8 cellular contexts compared by ENCODE assay signal in the genomic region with DNA sequence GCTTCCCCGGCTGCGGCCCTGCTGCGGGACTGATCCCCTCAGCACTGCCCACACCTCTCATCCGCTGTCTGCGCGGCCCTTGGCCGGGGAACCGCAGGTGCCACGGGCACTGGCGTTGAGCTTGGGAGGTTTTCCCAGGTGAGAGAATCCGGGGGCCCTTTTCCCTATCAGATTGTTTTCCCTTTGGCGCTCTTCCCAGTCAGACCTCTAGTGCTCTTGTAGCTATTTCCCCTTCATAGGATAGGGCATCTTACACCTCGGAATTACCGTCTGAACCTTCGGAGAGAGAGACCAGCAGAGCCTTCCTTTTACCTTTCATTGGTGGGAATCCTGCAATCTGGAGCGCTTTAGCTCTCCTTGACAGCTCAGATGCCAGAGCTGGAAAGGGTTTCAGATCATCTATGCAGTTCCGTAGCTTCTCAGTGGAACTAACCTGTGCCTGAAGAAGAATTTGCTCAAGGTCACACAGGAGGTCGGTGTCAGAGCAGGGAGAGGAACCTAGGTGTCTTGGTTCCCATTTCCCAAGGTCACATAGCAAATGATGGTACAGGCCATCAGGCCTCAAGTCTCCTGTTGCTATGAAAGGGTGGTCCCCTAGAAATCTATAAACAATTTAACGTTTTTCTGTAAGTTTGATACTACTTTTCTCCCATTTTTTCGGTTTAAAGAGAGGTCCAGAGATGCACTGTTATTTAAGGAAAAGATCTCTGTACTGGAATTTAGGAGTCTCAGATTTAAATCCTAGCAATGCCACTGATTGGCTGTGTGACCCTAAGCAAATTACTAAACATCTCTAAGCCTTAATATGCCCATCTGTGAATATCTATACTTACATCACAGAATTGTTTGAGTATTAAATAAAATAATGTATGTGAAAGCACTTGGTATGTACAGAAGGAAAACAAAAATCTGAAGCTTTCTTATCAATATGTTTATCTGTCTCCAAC. TPM values are rescaled to one million over a fixed set of nuclear protein-coding genes. Genes with fewer than 3 reads are reported as not detected.
DNase-seq lines count a peak whose midpoint lies in the region; ATAC-seq and TF ChIP-seq lines count a peak whose summit lies in the region.

No MANE protein-coding gene starts in this region.

- H3K27me3 ChIP-seq in SJSA1 (replicated peaks) (no peaks in the 10 kb centered on the region), fibroblast of lung (ENCODE audit: control insufficient read depth, insufficient read depth, low read length) (no peaks in the 10 kb centered on the region), neuronal stem cell (ENCODE audit: control insufficient read depth in 3 of 3, insufficient read depth in 3 of 3, low read depth in 1 of 3, low read length in 3 of 3) (peaks cover 0 to 10% (median 0%) of the 10 kb centered on the region in 3 experiments)

- intact Hi-C loops in posterior vena cava (cut with DNase I) = no loop called here

- no peak overlapping the region for H4K91ac ChIP-seq in neuronal stem cell (ENCODE audit: low read depth, low read length, poor library complexity)

- no peaks in the 10 kb centered on the region for H4K20me1 ChIP-seq in fibroblast of lung (ENCODE audit: control insufficient read depth, extremely low read depth, insufficient read depth, low read length)

- peak overlapping the region; percentile 78 for H3K9ac ChIP-seq in fibroblast of lung (ENCODE audit: insufficient read depth, low read length)
- H3K9ac ChIP-seq in neuronal stem cell (ENCODE audit: low read depth, low read length, poor library complexity) = peak overlapping the region; percentile 99

- no peaks in the 10 kb centered on the region for H3K79me1 ChIP-seq in neuronal stem cell (ENCODE audit: low read depth, low read length)

- no peak for TF ChIP-seq CTCF in GM12864 (IDR thresholded peaks at IDR 0.05; ENCODE audit: low read depth, low read length, missing control alignments)
- TF ChIP-seq CTCF in fibroblast of lung (conservative IDR thresholded peaks at IDR 0.05 in 1 of 2, IDR thresholded peaks at IDR 0.05 in 1 of 2; ENCODE audit: low read depth in 1 of 2, low read length in 2 of 2) = no peak

- peak overlapping the region; percentile 97 for H3K14ac ChIP-seq in neuronal stem cell (ENCODE audit: low read length)

- H2BK5ac ChIP-seq in neuronal stem cell (ENCODE audit: low read length) = no peak overlapping the region

- WGBS in neuronal stem cell (ENCODE audit: extremely low coverage in 2 of 2, insufficient read length in 2 of 2, insufficient replicate concordance in 1 of 2), 2 donors = no CpG with 5 or more reads among the region's 20 CpGs

- H4K8ac ChIP-seq in neuronal stem cell (ENCODE audit: low read depth, low read length) = no peak overlapping the region

- no peaks in the 10 kb centered on the region for H3K9me3 ChIP-seq in SJSA1 (replicated peaks)
- H3K9me3 ChIP-seq in fibroblast of lung (ENCODE audit: control insufficient read depth, insufficient read depth, low read depth, low read length) = no peaks in the 10 kb centered on the region
- H3K9me3 ChIP-seq in neuronal stem cell (replicated peaks in 1 of 2; ENCODE audit: control insufficient read depth in 2 of 2, insufficient read depth in 1 of 2, low read depth in 1 of 2, low read length in 2 of 2) = no peaks in the 10 kb centered on the region

- H3K4ac ChIP-seq in neuronal stem cell (ENCODE audit: low read length) = no peak overlapping the region

- peak overlapping the region; percentile 96 for H3K4me2 ChIP-seq in fibroblast of lung (ENCODE audit: extremely low read depth, insufficient read depth, low read length)
- peak overlapping the region; percentile 66 for H3K4me2 ChIP-seq in neuronal stem cell (ENCODE audit: insufficient read depth, low read length, poor library complexity, severe bottlenecking)

- H3K18ac ChIP-seq in neuronal stem cell (ENCODE audit: low read length) = peak overlapping the region; percentile 3

- no peak for DNase-seq in GM12864 (ENCODE audit: low read depth)
- DNase-seq in SJSA1 (ENCODE audit: low read depth in 1 of 2, low spot score in 2 of 2) = no peak
- DNase-seq in fibroblast of lung (ENCODE audit: low read depth in 2 of 2) = peak in 1 of 2 donors; percentile 11
- DNase-seq in neuronal stem cell (ENCODE audit: low spot score) = no peak
- no peak for DNase-seq in posterior vena cava (ENCODE audit: low spot score)
- DNase-seq in ureter (ENCODE audit: low spot score) = no peak

- ATAC-seq in HG03159 (IDR thresholded peaks at IDR 0.05; ENCODE audit: unreplicated experiment) = peak; percentile 33
- no peak for ATAC-seq in HG02763 (IDR thresholded peaks at IDR 0.05; ENCODE audit: unreplicated experiment)

- H3K36me3 ChIP-seq in SJSA1 = peaks cover 6% of the 10 kb centered on the region
- no peaks in the 10 kb centered on the region for H3K36me3 ChIP-seq in fibroblast of lung (ENCODE audit: control insufficient read depth, insufficient read depth, low read length)
- no peaks in the 10 kb centered on the region for H3K36me3 ChIP-seq in neuronal stem cell (replicated peaks in 1 of 2; ENCODE audit: control insufficient read depth in 2 of 2, insufficient read depth in 2 of 2, low read length in 2 of 2)

- peaks cover 15% of the 10 kb centered on the region for H3K79me2 ChIP-seq in fibroblast of lung (ENCODE audit: control insufficient read depth, insufficient read depth, low read length)

- H3K23ac ChIP-seq in neuronal stem cell (ENCODE audit: low read depth, low read length, poor library complexity) = peak overlapping the region; percentile 76

- H2AK5ac ChIP-seq in neuronal stem cell (ENCODE audit: low read depth, low read length) = no peak overlapping the region

- H2AFZ ChIP-seq in fibroblast of lung (ENCODE audit: low read length) (peak overlapping the region; percentile 61), neuronal stem cell (ENCODE audit: low read length) (peak overlapping the region; percentile 99)

- H3K4me1 ChIP-seq in SJSA1 (replicated peaks) (peaks cover 12% of the 10 kb centered on the region), fibroblast of lung (ENCODE audit: control insufficient read depth, extremely low read depth, insufficient read depth, low read length) (no peaks in the 10 kb centered on the region), neuronal stem cell (ENCODE audit: control insufficient read depth in 2 of 2, insufficient read depth in 1 of 2, low read depth in 1 of 2, low read length in 2 of 2) (peaks cover 3 to 6% of the 10 kb centered on the region in 2 donors)

- H2BK12ac ChIP-seq in neuronal stem cell (ENCODE audit: low read length) = no peak overlapping the region

- no peak overlapping the region for H2BK120ac ChIP-seq in neuronal stem cell (ENCODE audit: low read depth, low read length)

- H3K27ac ChIP-seq in SJSA1 (0 out of 2 replicates have a peak overlapping the region, but pooled peaks have one; percentile 21), fibroblast of lung (ENCODE audit: insufficient read depth, low read length) (peak overlapping the region; percentile 52), neuronal stem cell (replicated peaks; ENCODE audit: low read length) (no peak overlapping the region)

- H2BK15ac ChIP-seq in neuronal stem cell (ENCODE audit: low read length) = no peak overlapping the region

- peak overlapping the region; percentile 66 for H3K4me3 ChIP-seq in GM12864 (ENCODE audit: low read depth, low read length)
- H3K4me3 ChIP-seq in SJSA1 = peak overlapping the region; percentile 95
- H3K4me3 ChIP-seq in fibroblast of lung (replicated peaks in 1 of 4; ENCODE audit: control extremely low read depth in 1 of 4, insufficient read depth in 1 of 4, low read depth in 3 of 4, low read length in 4 of 4) = peak overlapping the region; percentile 73 to 89 (median 82)
- H3K4me3 ChIP-seq in neuronal stem cell (ENCODE audit: low read length in 2 of 2) = peak overlapping the region; percentile 90 to 98

RNA-seq across cellular contexts. Expression of a gene that starts 0.9 kb away (rescaled TPM):
- 64.6 and 66.8 TPM in 2 replicates for total RNA-seq in SJSA1 (2014; rRNA removed; shearing (Covaris generic))
- total RNA-seq in fibroblast of lung (24.9 and 25.2 TPM in 2 replicates), posterior vena cava (10 to 100 TPM; 84.2 to 90.6 TPM), ureter (85.7 TPM)
- polyA plus RNA-seq in fibroblast of lung = 65.0 and 84.6 TPM in 2 replicates
- 42.2 and 57.8 TPM in 2 replicates for polyA plus RNA-seq in fibroblast of lung (2012)
- 10.1 and 32.5 TPM in 2 replicates for polyA minus RNA-seq in fibroblast of lung (ENCODE audit: low replicate concordance)
- polyA plus RNA-seq in neuronal stem cell (2013, experiment 1 of 2) = 8.8 TPM
- polyA plus RNA-seq in neuronal stem cell (2013, experiment 2 of 2) = 7.7 TPM

RNA-seq across cellular contexts. Expression of a gene that starts 18.8 kb away (rescaled TPM):
- total RNA-seq in SJSA1 (2014; rRNA removed; shearing (Covaris generic)) = 3.2 and 3.8 TPM in 2 replicates
- total RNA-seq in fibroblast of lung (3.1 and 5.9 TPM in 2 replicates), posterior vena cava (1 to 10 TPM; 5.1 to 6.7 TPM), ureter (15.9 TPM)
- 2.7 and 4.2 TPM in 2 replicates for polyA plus RNA-seq in fibroblast of lung
- polyA plus RNA-seq in fibroblast of lung (2012) = 2.1 and 3.3 TPM in 2 replicates
- polyA minus RNA-seq in fibroblast of lung (ENCODE audit: low replicate concordance) = 3.9 and 6.6 TPM in 2 replicates
- 47.7 TPM for polyA plus RNA-seq in neuronal stem cell (2013, experiment 1 of 2)
- polyA plus RNA-seq in neuronal stem cell (2013, experiment 2 of 2) = 46.0 TPM

RNA-seq across cellular contexts. Expression of a gene that starts 57.7 kb away (rescaled TPM):
- not detected in 2 replicates for total RNA-seq in SJSA1 (2014; rRNA removed; shearing (Covaris generic))
- total RNA-seq in fibroblast of lung = not detected in 2 replicates
- polyA plus RNA-seq in fibroblast of lung = 0.03 TPM in 1 of 2 replicates, not detected in the other
- polyA plus RNA-seq in fibroblast of lung (2012) = 0.07 TPM in 1 of 2 replicates, not detected in the other
- not detected in 2 replicates for polyA minus RNA-seq in fibroblast of lung (ENCODE audit: low replicate concordance)
- not detected for polyA plus RNA-seq in neuronal stem cell (2013, experiment 1 of 2)
- polyA plus RNA-seq in neuronal stem cell (2013, experiment 2 of 2) = not detected
- not detected for total RNA-seq in posterior vena cava
- total RNA-seq in ureter = not detected
